ENCODE assay signal across 8 cellular contexts in the genomic region with DNA sequence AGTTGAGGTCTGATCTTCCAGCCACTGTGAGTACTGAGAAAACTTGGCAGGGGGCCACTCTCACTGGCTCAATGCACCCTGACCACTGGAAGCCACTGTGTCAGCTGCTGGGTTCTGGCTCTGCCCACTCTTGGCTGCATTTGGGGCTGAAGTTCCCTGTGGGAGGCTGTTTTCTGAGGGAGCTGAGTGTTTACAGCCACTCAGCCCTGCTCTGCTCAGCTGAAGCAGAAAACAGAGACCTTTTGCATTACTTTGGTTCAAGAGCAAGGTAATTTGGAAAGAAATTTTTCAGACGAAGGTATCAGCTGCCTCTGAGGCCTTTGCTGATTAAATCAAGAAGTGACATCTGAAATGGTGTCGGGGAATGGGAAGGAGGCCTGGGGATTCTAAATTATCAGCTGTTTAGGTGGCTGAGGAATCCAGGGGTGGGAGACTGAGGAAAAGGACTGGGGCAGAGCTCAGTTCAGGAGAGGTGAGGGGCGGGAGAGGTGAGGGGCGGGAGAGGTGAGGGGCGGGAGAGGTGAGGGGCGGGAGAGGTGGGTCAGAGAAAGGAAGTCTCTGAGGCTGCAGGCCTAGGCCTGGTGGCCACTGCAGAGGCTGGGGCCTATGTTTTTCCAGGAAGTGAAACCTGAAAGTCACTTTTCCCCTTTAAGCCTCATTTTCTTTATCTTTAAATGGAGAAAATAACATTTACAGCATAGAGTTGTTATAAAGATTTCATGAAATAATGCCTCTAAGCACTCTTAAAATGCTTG. TPM values are rescaled to one million over a fixed set of nuclear protein-coding genes. Genes with fewer than 3 reads are reported as not detected.
DNase-seq lines count a peak whose midpoint lies in the region; TF ChIP-seq lines count a peak whose summit lies in the region.
"Had no signal": no experiment of that assay in that cellular context is flagged by ENCODE, and none has a peak within 500 bp of the region (broad histone marks: within the 10 kb centered on the region; RNA-seq: fewer than 3 reads in every experiment).

TSS of gene ACSM5 (plus strand) at position 137 of the 755 bp plus-strand sequence. CDS start 1,951 bp downstream, outside the sequence.

- no peaks in the 10 kb centered on the region for H3K4me1 ChIP-seq in ascending aorta

- intact Hi-C loops in ascending aorta (cut with DNase I) = no loop called here

- DNase-seq in H4 (ENCODE audit: low spot score) (peak; percentile 32), NCI-H2196 treated with DMSO at 0.1 percent for 48 hours (lab: John Stamatoyannopoulos, UW; ENCODE audit: unreplicated experiment) (peak; percentile 12), inferior parietal cortex (ENCODE audit: extremely low spot score) (peak; percentile 12), superior temporal gyrus (ENCODE audit: extremely low spot score) (peak; percentile 33), ascending aorta (ENCODE audit: low spot score in 2 of 2) (no peak), SW 1271 (lab: John Stamatoyannopoulos, UW) (no peak)
- no peak for DNase-seq in activated naive CD4-positive, alpha-beta T cell (lab: John Stamatoyannopoulos, UW)

- H3K27ac ChIP-seq in ascending aorta = no peak within 1 kb of the TSS

- no peaks in the 10 kb centered on the region for H3K36me3 ChIP-seq in ascending aorta

- H3K27me3 ChIP-seq in ascending aorta = no peaks in the 10 kb centered on the region

- H3K4me3 ChIP-seq in ascending aorta = no peak within 1 kb of the TSS

- no peaks in the 10 kb centered on the region for H3K9me3 ChIP-seq in ascending aorta

- no peak for TF ChIP-seq CTCF in ascending aorta (IDR thresholded peaks at IDR 0.05)

RNA-seq across cellular contexts. Expression of gene ACSM5, which starts in this region (rescaled TPM):
- 1.1 TPM in 1 of 2 replicates, not detected in the other for total RNA-seq in H4 (2014; rRNA removed; shearing (Covaris generic))
- total RNA-seq in ascending aorta = not detected
- total RNA-seq: glomerular endothelial cell had no signal

Comparison
In these comparisons a context has a peak if more than half of its experiments do, and no peak if none do; other contexts are left out.
1. DNase-seq: peak in H4 (single experiment), NCI-H2196 treated with DMSO at 0.1 percent for 48 hours (single experiment), inferior parietal cortex (single experiment) and superior temporal gyrus (single experiment); none in ascending aorta (0 of 2), SW 1271 (0 of 2) and activated naive CD4-positive, alpha-beta T cell (0 of 4).